In genomic region chr13:99988469-99989375, GRCh38 we compare ENCODE assay signal across 17 cellular contexts. TPM values are rescaled to one million over a fixed set of nuclear protein-coding genes. Genes with fewer than 3 reads are reported as not detected.
DNase-seq lines count a peak whose midpoint lies in the region; ATAC-seq and TF ChIP-seq lines count a peak whose summit lies in the region.
"Had no signal": no experiment of that assay in that cellular context is flagged by ENCODE, and none has a peak within 500 bp of the region (broad histone marks: within the 10 kb centered on the region; RNA-seq: fewer than 3 reads in every experiment).

No MANE protein-coding gene starts in this region.

- peaks cover 14 to 17% of the 10 kb centered on the region in 2 experiments for H3K9me3 Mint-ChIP-seq in H9
- peaks cover 0 to 13% (median 4%) of the 10 kb centered on the region in 5 experiments for H3K9me3 Mint-ChIP-seq in brain
- H3K9me3 Mint-ChIP-seq in activated naive CD4-positive, alpha-beta T cell treated with anti-CD3 and anti-CD28 coated beads for 36 hours: peaks cover 2% of the 10 kb centered on the region

- no peak overlapping the region for H3K18ac ChIP-seq in H9 (ENCODE audit: insufficient read length, low read depth, low read length)

- ATAC-seq in Right ventricle myocardium inferior (no peak), GM19351 (IDR thresholded peaks at IDR 0.05; ENCODE audit: unreplicated experiment) (no peak)
- ATAC-seq: HCT116; stimulated activated memory B cell treated with anti-CD40 and anti-IgM and Interleukin-4, amounts not matched to agents 10 μg/mL and 1 μg/mL and 100 μg/mL, for 72 hours had no signal

- H3K9me3 ChIP-seq in A673 (ENCODE audit: low read depth, low read length, poor library complexity, severe bottlenecking): no peaks in the 10 kb centered on the region
- no peaks in the 10 kb centered on the region for H3K9me3 ChIP-seq in H9 (ENCODE audit: control insufficient read depth, low read depth, low read length)

- CTCF ChIA-PET in A673 (lab: Charles Lee): interaction anchor here (0.6 kb wide), 1 partner anchor 246 kb away, joined by 3 read pairs; no protein-coding TSS in a partner anchor
- CTCF ChIA-PET in activated naive CD4-positive, alpha-beta T cell treated with anti-CD3 and anti-CD28 coated beads for 36 hours (lab: Charles Lee): interaction anchor here (0.6 to 1.0 kb wide), 2 partner anchors 19 to 22 kb away, joined by 3 read pairs; no protein-coding TSS in a partner anchor

- H2BK20ac ChIP-seq in H9 (ENCODE audit: low read depth, low read length, poor library complexity, severe bottlenecking): no peak overlapping the region

- WGBS in H9 (ENCODE audit: extremely low coverage, insufficient read length, low lambda C conversion rate): no CpG with 5 or more reads among the region's 50 CpGs

- H3K27me3 ChIP-seq in A673 (replicated peaks; ENCODE audit: insufficient read depth, low read depth, low read length, poor library complexity) (no peaks in the 10 kb centered on the region), H9 (ENCODE audit: insufficient read depth, low read length) (peaks cover 30% of the 10 kb centered on the region; the same call in 1 of the 2 replicates)

- no peak overlapping the region for H2AK5ac ChIP-seq in H9 (ENCODE audit: insufficient read length, low read length)

- H3K4me1 Mint-ChIP-seq in H9: peaks cover 70 to 78% of the 10 kb centered on the region in 2 experiments
- H3K4me1 Mint-ChIP-seq in brain: peaks cover 58% of the 10 kb centered on the region
- peaks cover 37% of the 10 kb centered on the region for H3K4me1 Mint-ChIP-seq in activated naive CD4-positive, alpha-beta T cell treated with anti-CD3 and anti-CD28 coated beads for 36 hours (ENCODE audit: low read depth)
- H3K4me1 Mint-ChIP-seq: stimulated activated memory B cell treated with anti-CD40 and anti-IgM and Interleukin-4, amounts not matched to agents 10 μg/mL and 1 μg/mL and 100 μg/mL, for 72 hours had no signal

- no peak overlapping the region for H2BK12ac ChIP-seq in H9 (ENCODE audit: insufficient read length, low read depth, low read length)

- H3K23ac ChIP-seq in H9 (ENCODE audit: insufficient read length, low read depth, low read length): no peak overlapping the region

- no peak overlapping the region for H4K5ac ChIP-seq in H9 (ENCODE audit: insufficient read length, low read depth, low read length)

- H3K9ac ChIP-seq in H9 (ENCODE audit: extremely low read depth, insufficient read length, low read length): no peak overlapping the region

- H3K36me3 Mint-ChIP-seq in H9 (ENCODE audit: insufficient read depth in 1 of 3, low read depth in 3 of 3) (peaks cover 24 to 34% (median 34%) of the 10 kb centered on the region in 3 experiments), brain (peaks cover 34% of the 10 kb centered on the region)
- H3K36me3 Mint-ChIP-seq in activated naive CD4-positive, alpha-beta T cell treated with anti-CD3 and anti-CD28 coated beads for 36 hours (ENCODE audit: low read depth): peaks cover 2% of the 10 kb centered on the region
- H3K36me3 Mint-ChIP-seq: stimulated activated memory B cell treated with anti-CD40 and anti-IgM and Interleukin-4, amounts not matched to agents 10 μg/mL and 1 μg/mL and 100 μg/mL, for 72 hours had no signal

- H3K14ac ChIP-seq in H9 (ENCODE audit: insufficient read depth, low read length): no peak overlapping the region

- H4K8ac ChIP-seq in H9 (replicated peaks; ENCODE audit: insufficient read length, low read depth, low read length): no peak overlapping the region

- peak overlapping the region; percentile 86 for H3K4me2 ChIP-seq in H9 (ENCODE audit: insufficient read depth, insufficient read length, low read length)

- DNase-seq in A673 (ENCODE audit: low spot score) (peak; percentile 77), H9 (peak; percentile 65), left kidney (ENCODE audit: low read depth, low spot score) (peak; percentile 31), SK-N-DZ (ENCODE audit: low spot score) (no peak), Right ventricle myocardium inferior (ENCODE audit: missing footprints) (no peak)
- DNase-seq in activated naive CD4-positive, alpha-beta T cell treated with anti-CD3 and anti-CD28 coated beads for 36 hours: no peak
- DNase-seq: activated T-cell treated with anti-CD3 and anti-CD28 coated beads for 4 hours; mammary epithelial cell; MV-4-11; SIG-M5; stimulated activated CD4-positive, alpha-beta T cell treated with anti-CD3 and anti-CD28 coated beads, Interleukin-4, amount 100 ng/mL, for 1 hour had no signal

- no peak overlapping the region for H4K91ac ChIP-seq in H9 (ENCODE audit: insufficient read length, low read depth, low read length)

- peaks cover 40% of the 10 kb centered on the region for H3K36me3 ChIP-seq in A673 (ENCODE audit: insufficient read depth, low read length, poor library complexity, severe bottlenecking)

- H2BK15ac ChIP-seq in H9 (ENCODE audit: low read depth, low read length): no peak overlapping the region

- no peak overlapping the region for H3K4ac ChIP-seq in H9 (ENCODE audit: low read depth, low read length)

- no TSS peak for BruUV-seq in A673 (replicated peaks; lab: Mats Ljungman, UMichigan)

- no peak overlapping the region for H3K56ac ChIP-seq in H9 (ENCODE audit: insufficient read length, low read depth, low read length)

- H3K4me1 ChIP-seq in A673 (ENCODE audit: insufficient read depth, low read length, poor library complexity, severe bottlenecking) (peaks cover 60% of the 10 kb centered on the region), H9 (ENCODE audit: insufficient read depth, low read length) (no peaks in the 10 kb centered on the region; the same call in 1 of the 2 replicates)

- no peak overlapping the region for H2BK5ac ChIP-seq in H9 (ENCODE audit: insufficient read length, low read length)

- no peak for TF ChIP-seq CTCF in A673 (conservative IDR thresholded peaks at IDR 0.05; ENCODE audit: low read depth, low read length)
- no peak for TF ChIP-seq CTCF in H9 (conservative IDR thresholded peaks at IDR 0.05)
- no peak for TF ChIP-seq CTCF in brain (conservative IDR thresholded peaks at IDR 0.05)

- peaks cover 80% of the 10 kb centered on the region for H3K27me3 Mint-ChIP-seq in H9 (ENCODE audit: low read depth)
- H3K27me3 Mint-ChIP-seq in brain: peaks cover 96% of the 10 kb centered on the region
- H3K27me3 Mint-ChIP-seq in activated naive CD4-positive, alpha-beta T cell treated with anti-CD3 and anti-CD28 coated beads for 36 hours (ENCODE audit: low read depth): peaks cover 88% of the 10 kb centered on the region

- H2AFZ ChIP-seq in H9 (ENCODE audit: low read length): no peak overlapping the region

- POLR2A ChIA-PET in A673 (lab: Charles Lee; ENCODE audit: low non-redundant PET): interaction anchor here (0.6 kb wide), 1 partner anchor 425 kb away, joined by 3 read pairs; no protein-coding TSS in a partner anchor

- H3K27ac Mint-ChIP-seq in H9 (peak overlapping the region in 1 of 3 experiments; percentile 90; a peak in 1 of 7 replicates), brain (peak overlapping the region in 4 of 5 experiments; percentile 91 to 98 (median 96))
- H3K27ac Mint-ChIP-seq in activated naive CD4-positive, alpha-beta T cell treated with anti-CD3 and anti-CD28 coated beads for 36 hours: no peak overlapping the region
- H3K27ac Mint-ChIP-seq: stimulated activated memory B cell treated with anti-CD40 and anti-IgM and Interleukin-4, amounts not matched to agents 10 μg/mL and 1 μg/mL and 100 μg/mL, for 72 hours had no signal

- H3K27ac ChIP-seq in A673 (ENCODE audit: low read depth, low read length, poor library complexity, severe bottlenecking) (peak overlapping the region; percentile 96), H9 (ENCODE audit: insufficient read length, low read depth, low read length) (no peak overlapping the region)
- H3K27ac ChIP-seq: VCaP had no signal

- H3K79me1 ChIP-seq in H9 (ENCODE audit: insufficient read depth, low read depth, low read length, poor library complexity, severe bottlenecking): no peaks in the 10 kb centered on the region

- peak overlapping the region; percentile 61 to 89 for H3K4me3 Mint-ChIP-seq in H9
- peak overlapping the region; percentile 39 to 90 (median 85) for H3K4me3 Mint-ChIP-seq in brain
- H3K4me3 Mint-ChIP-seq in activated naive CD4-positive, alpha-beta T cell treated with anti-CD3 and anti-CD28 coated beads for 36 hours: no peak overlapping the region
- H3K4me3 Mint-ChIP-seq: stimulated activated memory B cell treated with anti-CD40 and anti-IgM and Interleukin-4, amounts not matched to agents 10 μg/mL and 1 μg/mL and 100 μg/mL, for 72 hours had no signal

- no peak overlapping the region for H3T11ph ChIP-seq in H9 (ENCODE audit: low read length)

- peaks cover 50% of the 10 kb centered on the region for H3K23me2 ChIP-seq in H9 (ENCODE audit: insufficient read length, low read depth, low read length, poor library complexity, severe bottlenecking)

- H4K20me1 ChIP-seq in H9 (ENCODE audit: control insufficient read depth, insufficient read depth, insufficient read length): no peaks in the 10 kb centered on the region

- peak overlapping the region; percentile 95 for H3K4me3 ChIP-seq in A673 (ENCODE audit: low read depth, low read length, poor library complexity, severe bottlenecking)

- H2BK120ac ChIP-seq in H9 (ENCODE audit: low read depth, low read length, poor library complexity, severe bottlenecking): no peak overlapping the region

- intact Hi-C loops in A673 (cut with micrococcal nuclease; ENCODE audit: unreplicated experiment) (no loop called here), Right ventricle myocardium inferior (cut with DNase I) (no loop called here)
- intact Hi-C loops in activated naive CD4-positive, alpha-beta T cell treated with anti-CD3 and anti-CD28 coated beads for 36 hours (cut with micrococcal nuclease): loop anchor here (10.0 kb wide), 1 partner anchor 686 kb away; the partner anchor contains the start of gene TMTC4

- H3K79me2 ChIP-seq in H9 (ENCODE audit: insufficient read depth, low read length): peaks cover 10% of the 10 kb centered on the region; the same call in 1 of the 2 replicates

RNA-seq across cellular contexts. Expression of gene ZIC2, which starts 7.1 kb away (rescaled TPM):
- total RNA-seq in A673 (2021) (285 and 305 TPM in 2 replicates), H9 (2021) (426 and 454 TPM in 2 replicates), Right ventricle myocardium inferior (not detected)
- polyA plus RNA-seq in brain (ENCODE audit: insufficient read depth, low read depth, low replicate concordance): 300 TPM
- polyA plus RNA-seq in SK-N-DZ (2014; cell fraction: cytosol; rRNA removed): not detected in 2 replicates
- polyA plus RNA-seq in SK-N-DZ (2014; cell fraction: nucleus; rRNA removed): not detected in 2 replicates
- not detected for total RNA-seq in activated naive CD4-positive, alpha-beta T cell treated with anti-CD3 and anti-CD28 coated beads for 36 hours
- total RNA-seq: aorta had no signal

RNA-seq across cellular contexts. Expression of gene ZIC5, which starts 17.2 kb away (rescaled TPM):
- 23.4 and 25.2 TPM in 2 replicates for total RNA-seq in A673 (2021)
- total RNA-seq in H9 (2021): 51.9 and 52.6 TPM in 2 replicates
- 49.1 TPM for polyA plus RNA-seq in brain (ENCODE audit: insufficient read depth, low read depth, low replicate concordance)
- 0.01 TPM in 1 of 2 replicates, not detected in the other for polyA plus RNA-seq in SK-N-DZ (2014; cell fraction: cytosol; rRNA removed)
- polyA plus RNA-seq in SK-N-DZ (2014; cell fraction: nucleus; rRNA removed): not detected in 2 replicates
- not detected for total RNA-seq in Right ventricle myocardium inferior
- not detected for total RNA-seq in activated naive CD4-positive, alpha-beta T cell treated with anti-CD3 and anti-CD28 coated beads for 36 hours
- total RNA-seq: aorta, mammary epithelial cell had no signal
- polyA plus RNA-seq: mammary epithelial cell had no signal

Comparison
In these comparisons a context has a peak if more than half of its experiments do, and no peak if none do; other contexts are left out.
1. DNase-seq: peak in A673 (single experiment), H9 (single experiment) and left kidney (single experiment); none in SK-N-DZ (single experiment), Right ventricle myocardium inferior (single experiment) and activated naive CD4-positive, alpha-beta T cell treated with anti-CD3 and anti-CD28 coated beads for 36 hours (single experiment).
2. RNA of gene ZIC2, which starts 7.1 kb away (total RNA-seq): 426 to 454 TPM in H9 and 285 to 305 TPM in A673; not detected in activated naive CD4-positive, alpha-beta T cell treated with anti-CD3 and anti-CD28 coated beads for 36 hours and not detected in Right ventricle myocardium inferior (single experiment); every median in the first group is over 100 times any median in the second.
3. RNA of gene ZIC5, which starts 17.2 kb away (total RNA-seq): 51.9 to 52.6 TPM in H9 and 23.4 to 25.2 TPM in A673; not detected in Right ventricle myocardium inferior (single experiment) and not detected in activated naive CD4-positive, alpha-beta T cell treated with anti-CD3 and anti-CD28 coated beads for 36 hours; every median in the first group is over 10 times any median in the second.